19 cellular contexts compared by ENCODE assay signal in genomic region chr7:31076051-31076450, GRCh38. TPM values are rescaled to one million over a fixed set of nuclear protein-coding genes. Genes with fewer than 3 reads are reported as not detected.
A peak's percentile ranks its signal among the peaks of the same experiment; 100 is the strongest.
DNase-seq lines count a peak whose midpoint lies in the region; ATAC-seq, FAIRE-seq and TF ChIP-seq lines count a peak whose summit lies in the region.
"Had no signal": no experiment of that assay in that cellular context is flagged by ENCODE, and none has a peak within 500 bp of the region (broad histone marks: within the 10 kb centered on the region; RNA-seq: fewer than 3 reads in every experiment).

No MANE protein-coding gene starts in this region.

- no peaks in the 10 kb centered on the region for H3K27me3 ChIP-seq in H7 (ENCODE audit: control insufficient read depth, insufficient read depth, low read length)
- H3K27me3 ChIP-seq in sigmoid colon, result no peaks in the 10 kb centered on the region
- H3K27me3 ChIP-seq in HepG2 (ENCODE audit: control insufficient read depth in 1 of 2, insufficient read depth in 2 of 2, low read length in 2 of 2), result peaks cover 0 to 39% of the 10 kb centered on the region in 2 experiments; a peak in 3 of 5 replicates
- H3K27me3 ChIP-seq: BE2C had no signal

- no peaks in the 10 kb centered on the region; the same call in 1 of the 2 replicates for H3K36me3 ChIP-seq in H7 (replicated peaks; ENCODE audit: control insufficient read depth, insufficient read depth, low read length)
- no peaks in the 10 kb centered on the region for H3K36me3 ChIP-seq in HEK293 (ENCODE audit: control insufficient read depth in 2 of 2, insufficient read depth in 1 of 2, low read length in 2 of 2)
- H3K36me3 ChIP-seq in kidney (ENCODE audit: control insufficient read depth in 1 of 2, insufficient read depth in 2 of 2, low read length in 2 of 2), result no peaks in the 10 kb centered on the region
- no peaks in the 10 kb centered on the region for H3K36me3 ChIP-seq in sigmoid colon
- H3K36me3 ChIP-seq in HepG2 (replicated peaks in 1 of 2; ENCODE audit: control insufficient read depth in 1 of 2, insufficient read depth in 2 of 2, low read length in 2 of 2), result no peaks in the 10 kb centered on the region
- H3K36me3 ChIP-seq: BE2C had no signal

- CTCF ChIA-PET in HEK293 (lab: Yijun Ruan, JAX), result interaction anchor here (0.7 to 1.5 kb wide), 3 partner anchors 44 to 663 kb away, joined by 3 to 5 read pairs (median 5); no protein-coding TSS in a partner anchor
- CTCF ChIA-PET in HepG2 (lab: Yijun Ruan, JAX; ENCODE audit: low intra/inter-chr PET ratio, low total read pairs), result no interaction called here

- TF ChIP-seq POLR2A in sigmoid colon (IDR thresholded peaks at IDR 0.05), result no peak
- TF ChIP-seq POLR2A in HepG2 (IDR thresholded peaks at IDR 0.05; ENCODE audit: insufficient read depth in 1 of 2, low read depth in 2 of 2, low read length in 2 of 2), result no peak

- H3K27ac ChIP-seq in HEK293 (ENCODE audit: extremely low read depth, low read depth, low read length) (no peak overlapping the region), kidney (ENCODE audit: low read depth in 2 of 2, low read length in 2 of 2) (no peak overlapping the region), sigmoid colon (no peak overlapping the region), HepG2 (ENCODE audit: extremely low read length, insufficient read depth, low read length) (no peak overlapping the region)
- H3K27ac ChIP-seq: A549, C4-2B had no signal

- in situ Hi-C loops in HepG2 (cut with HindIII; ENCODE audit: extremely low pct_ligation_motif_present, low pct_unique_long_range_greater_than_20kb), result no loop called here

- H3K4me2 ChIP-seq in HepG2 (ENCODE audit: low read depth, low read length), result no peak overlapping the region
- H3K4me2 ChIP-seq: A549 had no signal

- DNase-seq in H7, result peak; percentile 43
- DNase-seq in kidney, result peak; percentile 54
- peak; percentile 58 for DNase-seq in sigmoid colon
- no peak for DNase-seq in NCI-H82 treated with DMSO at 0.1 percent for 48 hours (lab: John Stamatoyannopoulos, UW; ENCODE audit: unreplicated experiment)
- DNase-seq in HepG2 (ENCODE audit: low spot score), result no peak
- no peak for DNase-seq in DMS 273 treated with DMSO at 0.1 percent for 48 hours (lab: John Stamatoyannopoulos, UW)
- DNase-seq: BE2C; CD4-positive, alpha-beta memory T cell; DMS153; DND-41; GDM1; GOT3; IMR-90 had no signal

- TF ChIP-seq RAD21 in HepG2 (CRISPR knock-in tag; IDR thresholded peaks at IDR 0.05), result no peak

- intact Hi-C loops in kidney (cut with DNase I) (no loop called here), sigmoid colon (cut with DNase I) (no loop called here), HepG2 (cut with micrococcal nuclease; ENCODE audit: unreplicated experiment) (no loop called here)

- POLR2A ChIA-PET in HEK293 (lab: Yijun Ruan, JAX) (no interaction called here), HepG2 (lab: Yijun Ruan, JAX) (no interaction called here)

- FAIRE-seq in kidney (lab: Jason Lieb, UNC) (no peak), HepG2 (lab: Jason Lieb, UNC) (no peak)
- FAIRE-seq: A549, GM12892 had no signal

- no peak overlapping the region for H3K4me3 ChIP-seq in H7 (ENCODE audit: insufficient read depth, low read depth, low read length)
- no peak overlapping the region for H3K4me3 ChIP-seq in HEK293 (ENCODE audit: low read depth, low read length)
- H3K4me3 ChIP-seq in kidney (ENCODE audit: low read length in 2 of 2), result no peak overlapping the region
- no peak overlapping the region for H3K4me3 ChIP-seq in sigmoid colon
- H3K4me3 ChIP-seq in HepG2 (replicated peaks in 1 of 3; ENCODE audit: insufficient read depth in 1 of 3, low read depth in 2 of 3, low read length in 3 of 3), result no peak overlapping the region
- H3K4me3 ChIP-seq: A549 had no signal

- no peaks in the 10 kb centered on the region for H3K4me1 ChIP-seq in HEK293 (ENCODE audit: control insufficient read depth, insufficient read depth, low read length)
- H3K4me1 ChIP-seq in kidney (ENCODE audit: control insufficient read depth in 1 of 2, insufficient read depth in 1 of 2, low read depth in 1 of 2, low read length in 2 of 2), result no peaks in the 10 kb centered on the region
- H3K4me1 ChIP-seq in sigmoid colon, result no peaks in the 10 kb centered on the region
- no peaks in the 10 kb centered on the region for H3K4me1 ChIP-seq in HepG2 (ENCODE audit: insufficient read depth, low read length)
- H3K4me1 ChIP-seq: A549, BE2C had no signal

- H3K9ac ChIP-seq in kidney (ENCODE audit: low read length in 2 of 2) (no peak overlapping the region), HepG2 (ENCODE audit: insufficient read depth, low read depth, low read length) (no peak overlapping the region)

- H3K9me3 ChIP-seq in HEK293 (ENCODE audit: control insufficient read depth, insufficient read depth, low read depth, low read length) (no peaks in the 10 kb centered on the region), kidney (ENCODE audit: control insufficient read depth in 1 of 2, low read length in 2 of 2) (no peaks in the 10 kb centered on the region), sigmoid colon (no peaks in the 10 kb centered on the region), HepG2 (ENCODE audit: low read length) (no peaks in the 10 kb centered on the region)
- H3K9me3 ChIP-seq: A549, BE2C had no signal

- no TSS peak for BruUV-seq in HepG2 (replicated peaks; lab: Mats Ljungman, UMichigan)

- no peak for ATAC-seq in HepG2
- ATAC-seq: A549, HCT116 had no signal

- 78 to 83% methylated on average over 8 of the region's 8 CpGs for WGBS in sigmoid colon, 2 donors
- WGBS in HepG2 (ENCODE audit: low lambda C conversion rate), result 2% methylated on average over 7 of the region's 8 CpGs

- no peaks in the 10 kb centered on the region for H3K79me2 ChIP-seq in HepG2 (ENCODE audit: insufficient read depth, low read length)

- H4K20me1 ChIP-seq in HepG2 (ENCODE audit: insufficient read depth, low read length), result no peaks in the 10 kb centered on the region

- TF ChIP-seq EP300 in sigmoid colon (IDR thresholded peaks at IDR 0.05), result no peak
- no peak for TF ChIP-seq EP300 in HepG2 (IDR thresholded peaks at IDR 0.05; ENCODE audit: low read depth in 2 of 2, low read length in 2 of 2)
- TF ChIP-seq EP300 in HepG2 (CRISPR knock-in tag; IDR thresholded peaks at IDR 0.05; ENCODE audit: borderline replicate concordance), result no peak

- no peak overlapping the region for H2AFZ ChIP-seq in HepG2 (ENCODE audit: low read length)

- TF ChIP-seq CTCF in HEK293 (tag by site-specific recombination; IDR thresholded peaks at IDR 0.05) (no peak), kidney (IDR thresholded peaks at IDR 0.05; ENCODE audit: borderline replicate concordance, extremely low read depth, insufficient read depth) (no peak), sigmoid colon (IDR thresholded peaks at IDR 0.05) (no peak), HepG2 (CRISPR knock-in tag; IDR thresholded peaks at IDR 0.05) (no peak)

TF ChIP-seq in HepG2, 621 proteins besides CTCF, POLR2A, EP300 and RAD21 (continues in another document):
- TF ChIP-seq RBAK (CRISPR knock-in tag; IDR thresholded peaks at IDR 0.05), result no peak
- TF ChIP-seq, protein P1, sequence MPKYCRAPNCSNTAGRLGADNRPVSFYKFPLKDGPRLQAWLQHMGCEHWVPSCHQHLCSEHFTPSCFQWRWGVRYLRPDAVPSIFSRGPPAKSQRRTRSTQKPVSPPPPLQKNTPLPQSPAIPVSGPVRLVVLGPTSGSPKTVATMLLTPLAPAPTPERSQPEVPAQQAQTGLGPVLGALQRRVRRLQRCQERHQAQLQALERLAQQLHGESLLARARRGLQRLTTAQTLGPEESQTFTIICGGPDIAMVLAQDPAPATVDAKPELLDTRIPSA (CRISPR knock-in tag; IDR thresholded peaks at IDR 0.05; ENCODE audit: borderline replicate concordance), result no peak
- no peak for TF ChIP-seq GFI1 (CRISPR knock-in tag; IDR thresholded peaks at IDR 0.05; ENCODE audit: borderline replicate concordance)

RNA-seq across cellular contexts. Expression of gene ADCYAP1R1, which starts 23.9 kb away (rescaled TPM):
- total RNA-seq in H7 (2014; rRNA removed; shearing (Covaris generic)), result 1.8 TPM in 2 replicates
- total RNA-seq in kidney (not detected), sigmoid colon (10 to 100 TPM; 17.6 to 35.7 (median 21.4) TPM), HepG2 (2016; rRNA removed; fragmentation: Illumina TruSeq; extraction: Trizol) (not detected in 2 replicates)
- polyA plus RNA-seq in kidney (ENCODE audit: insufficient read depth, low read depth, low replicate concordance) (not detected), sigmoid colon (1 to 10 TPM in 1 of 3 donors, under 1 TPM in 1, not detected in 1; 0.60 to 2.1 TPM), HepG2 (2011; rRNA removed) (not detected in 2 replicates)
- total RNA-seq in HepG2 (2016; cell fraction: cytosol; rRNA removed; fragmentation: Illumina TruSeq; extraction: Trizol; ENCODE audit: low read depth), result not detected in 2 replicates
- not detected in 2 replicates for total RNA-seq in HepG2 (2016; cell fraction: insoluble cytoplasmic fraction; rRNA removed; fragmentation: Illumina TruSeq; extraction: Trizol)
- not detected in 2 replicates for total RNA-seq in HepG2 (2016; cell fraction: membrane; rRNA removed; fragmentation: Illumina TruSeq; extraction: Trizol)
- not detected in 2 replicates for total RNA-seq in HepG2 (2016; cell fraction: nucleus; rRNA removed; fragmentation: Illumina TruSeq; extraction: Trizol)
- polyA plus RNA-seq in HepG2 (2011; cell fraction: cytosol; rRNA removed), result not detected in 2 replicates
- not detected in 2 replicates for polyA plus RNA-seq in HepG2 (2011; cell fraction: nucleus; rRNA removed)
- polyA plus RNA-seq in HepG2 (2012), result not detected in 2 replicates
- polyA plus RNA-seq in HepG2 (2016; cell fraction: cytosol; fragmentation: Illumina TruSeq; extraction: Trizol; ENCODE audit: low read depth), result not detected in 2 replicates
- polyA plus RNA-seq in HepG2 (2016; cell fraction: insoluble cytoplasmic fraction; fragmentation: Illumina TruSeq; extraction: Trizol; ENCODE audit: low read depth), result not detected in 2 replicates
- not detected in 2 replicates for polyA plus RNA-seq in HepG2 (2016; cell fraction: membrane; fragmentation: Illumina TruSeq; extraction: Trizol; ENCODE audit: low read depth)
- polyA plus RNA-seq in HepG2 (2016; cell fraction: nucleus; fragmentation: Illumina TruSeq; extraction: Trizol; ENCODE audit: insufficient read depth, low read depth), result not detected in 2 replicates
- 0.02 TPM in 1 of 2 replicates, not detected in the other for polyA minus RNA-seq in HepG2 (2011; rRNA and poly(A)+ RNA removed; ENCODE audit: low replicate concordance)
- not detected in 2 replicates for polyA minus RNA-seq in HepG2 (2011; cell fraction: cytosol; rRNA and poly(A)+ RNA removed)
- polyA minus RNA-seq in HepG2 (2011; cell fraction: nucleus; rRNA and poly(A)+ RNA removed), result not detected in 2 replicates
- total RNA-seq: CD4-positive, alpha-beta memory T cell; IMR-90 had no signal
- polyA plus RNA-seq: AG04450; CD4-positive, alpha-beta memory T cell; IMR-90 had no signal

Comparison
In these comparisons a context has a peak if more than half of its experiments do, and no peak if none do; other contexts are left out.
1. DNase-seq: peak in H7 (single experiment), kidney (single experiment) and sigmoid colon (single experiment); none in NCI-H82 treated with DMSO at 0.1 percent for 48 hours (single experiment), HepG2 (single experiment) and DMS 273 treated with DMSO at 0.1 percent for 48 hours (single experiment).